Comparison of ENCODE assay signal across 7 cellular contexts in genomic region chr7:158878151-158879079, GRCh38. TPM values are rescaled to one million over a fixed set of nuclear protein-coding genes. Genes with fewer than 3 reads are reported as not detected.
DNase-seq lines count a peak whose midpoint lies in the region; ATAC-seq lines count a peak whose summit lies in the region.
"Not testable (repeated sequence)": the region's sequence is repeated elsewhere in the genome, so short reads cannot be mapped to it uniquely, and the experiment has no call there.

No MANE protein-coding gene starts in this region.

- H3K9ac ChIP-seq in mesenchymal stem cell (ENCODE audit: low read length); trophoblast cell (ENCODE audit: low read length): not testable (repeated sequence)

- not testable (repeated sequence) for H2AK5ac ChIP-seq in mesenchymal stem cell (ENCODE audit: low read length, severe bottlenecking); trophoblast cell (ENCODE audit: low read length)

- H3K9me3 Mint-ChIP-seq in activated T-helper 1 cell treated with anti-CD3 and anti-CD28 coated beads, Interleukin-12 subunit alpha, Interleukin-12 subunit beta, Interleukin-2, Interleukin-4 antibody, amounts not matched to agents 30 ng/mL and 10 ng/mL and 1 ng/mL, durations not matched to agents 14 hours and 24 hours and 36 hours; central memory CD8-positive, alpha-beta T cell: not testable (repeated sequence)

- peak overlapping the region; percentile 0 for H3K27ac Mint-ChIP-seq in activated T-helper 1 cell treated with anti-CD3 and anti-CD28 coated beads, Interleukin-12 subunit alpha, Interleukin-12 subunit beta, Interleukin-2, Interleukin-4 antibody, amounts not matched to agents 30 ng/mL and 10 ng/mL and 1 ng/mL, durations not matched to agents 14 hours and 24 hours and 36 hours
- H3K27ac Mint-ChIP-seq in central memory CD8-positive, alpha-beta T cell (ENCODE audit: low read depth), result peak overlapping the region; percentile 6

- WGBS in mesenchymal stem cell, result 94% methylated on average over 41 of the region's 41 CpGs
- no CpG with 5 or more reads among the region's 41 CpGs for WGBS in trophoblast cell (ENCODE audit: extremely low coverage, insufficient coverage, insufficient read length)

- not testable (repeated sequence) for H3K27ac ChIP-seq in mesenchymal stem cell (ENCODE audit: low read length, poor library complexity, severe bottlenecking); trophoblast cell (ENCODE audit: low read depth, low read length)

- H3K18ac ChIP-seq in mesenchymal stem cell (ENCODE audit: low read depth in 1 of 2, low read length in 2 of 2), result peak overlapping the region in 1 of 2 experiments; percentile 30
- not testable (repeated sequence) for H3K18ac ChIP-seq in trophoblast cell (ENCODE audit: low read length)

- H3K4me3 Mint-ChIP-seq in activated T-helper 1 cell treated with anti-CD3 and anti-CD28 coated beads, Interleukin-12 subunit alpha, Interleukin-12 subunit beta, Interleukin-2, Interleukin-4 antibody, amounts not matched to agents 30 ng/mL and 10 ng/mL and 1 ng/mL, durations not matched to agents 14 hours and 24 hours and 36 hours; central memory CD8-positive, alpha-beta T cell: not testable (repeated sequence)

- DNase-seq in Ammon's horn (ENCODE audit: low spot score), result peak; percentile 79
- peak; percentile 54 for DNase-seq in NCI-H1436 treated with DMSO at 0.1 percent for 48 hours (lab: John Stamatoyannopoulos, UW)
- DNase-seq in activated T-helper 1 cell treated with anti-CD3 and anti-CD28 coated beads, Interleukin-12 subunit alpha, Interleukin-12 subunit beta, Interleukin-2, Interleukin-4 antibody, amounts not matched to agents 30 ng/mL and 10 ng/mL and 1 ng/mL, durations not matched to agents 14 hours and 24 hours and 36 hours (ENCODE audit: low spot score); central memory CD8-positive, alpha-beta T cell (ENCODE audit: low spot score in 2 of 2); mesenchymal stem cell; trophoblast cell: not testable (repeated sequence)
- peak in 41 of 42 donors; percentile 18 to 85 (median 66) for DNase-seq in head of caudate nucleus

- not testable (repeated sequence) for H3K79me2 ChIP-seq in trophoblast cell (ENCODE audit: control insufficient read depth, insufficient read depth, low read length, poor library complexity)

- not testable (repeated sequence) for H3K4me3 ChIP-seq in mesenchymal stem cell (ENCODE audit: insufficient read depth in 1 of 2, low read depth in 1 of 2, low read length in 2 of 2)
- H3K4me3 ChIP-seq in trophoblast cell (ENCODE audit: low read depth, low read length), result peak overlapping the region; percentile 35

- H3K4ac ChIP-seq in mesenchymal stem cell (ENCODE audit: low read depth in 1 of 2, low read length in 2 of 2); trophoblast cell (ENCODE audit: low read depth, low read length): not testable (repeated sequence)

- peaks cover 17% of the 10 kb centered on the region for H3K36me3 Mint-ChIP-seq in activated T-helper 1 cell treated with anti-CD3 and anti-CD28 coated beads, Interleukin-12 subunit alpha, Interleukin-12 subunit beta, Interleukin-2, Interleukin-4 antibody, amounts not matched to agents 30 ng/mL and 10 ng/mL and 1 ng/mL, durations not matched to agents 14 hours and 24 hours and 36 hours (ENCODE audit: low read depth)
- peaks cover 31% of the 10 kb centered on the region for H3K36me3 Mint-ChIP-seq in central memory CD8-positive, alpha-beta T cell (ENCODE audit: insufficient read depth)

- peak overlapping the region; percentile 48 for H2BK15ac ChIP-seq in mesenchymal stem cell (ENCODE audit: low read depth, poor library complexity, severe bottlenecking)

- not testable (repeated sequence) for H3K4me2 ChIP-seq in mesenchymal stem cell (ENCODE audit: low read length, poor library complexity, severe bottlenecking); trophoblast cell (ENCODE audit: low read length)

- peak overlapping the region in 1 of 2 experiments; percentile 19 for H2BK12ac ChIP-seq in mesenchymal stem cell (ENCODE audit: low read length in 2 of 2)
- H2BK12ac ChIP-seq in trophoblast cell (ENCODE audit: low read length), result not testable (repeated sequence)

- not testable (repeated sequence) for H3K23ac ChIP-seq in mesenchymal stem cell (ENCODE audit: low read length in 2 of 2); trophoblast cell (ENCODE audit: low read length)

- not testable (repeated sequence) for H3K4me1 Mint-ChIP-seq in activated T-helper 1 cell treated with anti-CD3 and anti-CD28 coated beads, Interleukin-12 subunit alpha, Interleukin-12 subunit beta, Interleukin-2, Interleukin-4 antibody, amounts not matched to agents 30 ng/mL and 10 ng/mL and 1 ng/mL, durations not matched to agents 14 hours and 24 hours and 36 hours (ENCODE audit: low read depth); central memory CD8-positive, alpha-beta T cell

- not testable (repeated sequence) for H3K9me3 ChIP-seq in mesenchymal stem cell (ENCODE audit: control insufficient read depth, low read length); trophoblast cell (ENCODE audit: insufficient read depth, low read depth, low read length)

- H3K27me3 Mint-ChIP-seq in activated T-helper 1 cell treated with anti-CD3 and anti-CD28 coated beads, Interleukin-12 subunit alpha, Interleukin-12 subunit beta, Interleukin-2, Interleukin-4 antibody, amounts not matched to agents 30 ng/mL and 10 ng/mL and 1 ng/mL, durations not matched to agents 14 hours and 24 hours and 36 hours (ENCODE audit: insufficient read depth); central memory CD8-positive, alpha-beta T cell: not testable (repeated sequence)

- H2BK5ac ChIP-seq in mesenchymal stem cell (ENCODE audit: low read depth, low read length, poor library complexity, severe bottlenecking); trophoblast cell (ENCODE audit: low read depth, low read length, poor library complexity): not testable (repeated sequence)

- H3K79me1 ChIP-seq in mesenchymal stem cell (replicated peaks; ENCODE audit: low read length, poor library complexity, severe bottlenecking), result peaks cover 34% of the 10 kb centered on the region
- not testable (repeated sequence) for H3K79me1 ChIP-seq in trophoblast cell (ENCODE audit: low read length)

- not testable (repeated sequence) for H2AFZ ChIP-seq in mesenchymal stem cell (ENCODE audit: low read depth, low read length); trophoblast cell (ENCODE audit: insufficient read depth, low read length, poor library complexity)

- H3K36me3 ChIP-seq in mesenchymal stem cell (ENCODE audit: control insufficient read depth in 1 of 2, insufficient read depth in 2 of 2, low read depth in 1 of 2, low read length in 2 of 2), result peaks cover 56 to 63% of the 10 kb centered on the region in 2 experiments
- peaks cover 16 to 20% of the 10 kb centered on the region in 2 experiments for H3K36me3 ChIP-seq in trophoblast cell (ENCODE audit: control insufficient read depth in 1 of 2, insufficient read depth in 2 of 2, low read length in 2 of 2)

- H4K8ac ChIP-seq in mesenchymal stem cell (ENCODE audit: low read length); trophoblast cell (ENCODE audit: low read depth, low read length): not testable (repeated sequence)

- H4K12ac ChIP-seq in trophoblast cell (ENCODE audit: low read depth, low read length), result peak overlapping the region; percentile 26

- peak overlapping the region; percentile 72 for H4K91ac ChIP-seq in mesenchymal stem cell (ENCODE audit: low read length)
- not testable (repeated sequence) for H4K91ac ChIP-seq in trophoblast cell (ENCODE audit: low read depth, low read length)

- intact Hi-C loops in activated T-helper 1 cell treated with anti-CD3 and anti-CD28 coated beads, Interleukin-12 subunit alpha, Interleukin-12 subunit beta, Interleukin-2, Interleukin-4 antibody, amounts not matched to agents 30 ng/mL and 10 ng/mL and 1 ng/mL, durations not matched to agents 14 hours and 24 hours and 36 hours (cut with micrococcal nuclease); head of caudate nucleus (cut with DNase I): not testable (repeated sequence)

- ATAC-seq in central memory CD8-positive, alpha-beta T cell (replicated peaks; ENCODE audit: extremely low read depth, poor library complexity, severe bottlenecking), result not testable (repeated sequence)

- H2BK120ac ChIP-seq in mesenchymal stem cell (ENCODE audit: low read depth, low read length); trophoblast cell (ENCODE audit: insufficient read depth, low read length, poor library complexity): not testable (repeated sequence)

- not testable (repeated sequence) for H3K4me1 ChIP-seq in mesenchymal stem cell (ENCODE audit: control insufficient read depth, insufficient read depth, low read depth, low read length); trophoblast cell (ENCODE audit: control insufficient read depth in 1 of 2, insufficient read depth in 2 of 2, low read length in 2 of 2)

- not testable (repeated sequence) for H3K27me3 ChIP-seq in mesenchymal stem cell (ENCODE audit: control insufficient read depth in 1 of 2, insufficient read depth in 1 of 2, low read length in 2 of 2); trophoblast cell (ENCODE audit: insufficient read depth, low read length)

- H3K14ac ChIP-seq in mesenchymal stem cell (ENCODE audit: low read length in 2 of 2), result peak overlapping the region in 1 of 2 experiments; percentile 58
- H3K14ac ChIP-seq in trophoblast cell (ENCODE audit: low read length), result not testable (repeated sequence)

RNA-seq across cellular contexts. Expression of gene DYNC2I1, which starts 22.1 kb away (rescaled TPM):
- 11.7 and 16.7 TPM in 2 replicates for total RNA-seq in activated T-helper 1 cell treated with anti-CD3 and anti-CD28 coated beads, Interleukin-12 subunit alpha, Interleukin-12 subunit beta, Interleukin-2, Interleukin-4 antibody, amounts not matched to agents 30 ng/mL and 10 ng/mL and 1 ng/mL, durations not matched to agents 14 hours and 24 hours and 36 hours
- polyA plus RNA-seq in mesenchymal stem cell (2013, experiment 1 of 2), result 11.8 TPM
- polyA plus RNA-seq in mesenchymal stem cell (2013, experiment 2 of 2), result 10.7 TPM
- polyA plus RNA-seq in trophoblast cell (2013), result 7.6 and 7.8 TPM in 2 replicates

RNA-seq across cellular contexts. Expression of gene ESYT2, which starts 49.1 kb away (rescaled TPM):
- total RNA-seq in activated T-helper 1 cell treated with anti-CD3 and anti-CD28 coated beads, Interleukin-12 subunit alpha, Interleukin-12 subunit beta, Interleukin-2, Interleukin-4 antibody, amounts not matched to agents 30 ng/mL and 10 ng/mL and 1 ng/mL, durations not matched to agents 14 hours and 24 hours and 36 hours, result 59.1 and 63.1 TPM in 2 replicates
- 31.0 TPM for polyA plus RNA-seq in mesenchymal stem cell (2013, experiment 1 of 2)
- polyA plus RNA-seq in mesenchymal stem cell (2013, experiment 2 of 2), result 31.9 TPM
- polyA plus RNA-seq in trophoblast cell (2013), result 58.7 and 59.5 TPM in 2 replicates
